In genomic region chr2:61470965-61471904, GRCh38 we compare ENCODE assay signal across 8 cellular contexts. TPM values are rescaled to one million over a fixed set of nuclear protein-coding genes. Genes with fewer than 3 reads are reported as not detected.
DNase-seq lines count a peak whose midpoint lies in the region; ATAC-seq, FAIRE-seq and TF ChIP-seq lines count a peak whose summit lies in the region.

Gene USP34, minus strand, starts transcription at chr2:61471087. Its CDS starts 395 bp downstream, at chr2:61470692.

- DNase-seq in NCI-H2227 treated with DMSO at 0.1 percent for 48 hours (lab: John Stamatoyannopoulos, UW) = peak; percentile 96
- DNase-seq in WTC11 (ENCODE audit: low spot score) = peak; percentile 90
- peak; percentile 83 for DNase-seq in bronchial epithelial cell (ENCODE audit: low read depth)
- peak; percentile 89 for DNase-seq in iPS-NIHi11 (ENCODE audit: low spot score)
- DNase-seq in small intestine = peak; percentile 96

- FAIRE-seq in bronchial epithelial cell (lab: Jason Lieb, UNC) (no peak), small intestine (lab: Jason Lieb, UNC) (no peak)

- H3K27me3 Mint-ChIP-seq in WTC11 (ENCODE audit: low read depth) = no peaks in the 10 kb centered on the region

- WGBS in small intestine, 3 donors = 0 to 1% (median 0%) methylated on average over 38 to 89 of the region's 91 CpGs

- H3K9me3 ChIP-seq in small intestine (ENCODE audit: control insufficient read depth, low read depth) = no peaks in the 10 kb centered on the region

- H3K36me3 Mint-ChIP-seq in WTC11 = peaks cover 20% of the 10 kb centered on the region

- H3K4me1 ChIP-seq in ACC112 (ENCODE audit: control insufficient read depth, insufficient read depth, low read length, unreplicated experiment) (peaks cover 12% of the 10 kb centered on the region), small intestine (ENCODE audit: control insufficient read depth in 2 of 2, insufficient read depth in 1 of 2, low read depth in 1 of 2, low read length in 1 of 2) (no peaks in the 10 kb centered on the region)

- H3K79me2 ChIP-seq in ACC112 (ENCODE audit: control insufficient read depth, insufficient read depth, low read length, unreplicated experiment) = peaks cover 54% of the 10 kb centered on the region

- peak within 1 kb of the TSS; percentile 93 for H3K27ac ChIP-seq in ACC112 (ENCODE audit: low read depth, low read length)
- peak within 1 kb of the TSS; percentile 95 to 98 for H3K27ac ChIP-seq in small intestine (ENCODE audit: low read depth in 1 of 2, low read length in 1 of 2)

- H3K27me3 ChIP-seq in ACC112 (ENCODE audit: insufficient read depth, low read length) = no peaks in the 10 kb centered on the region
- H3K27me3 ChIP-seq in bronchial epithelial cell (ENCODE audit: control insufficient read depth, insufficient read depth, low read length) = no peaks in the 10 kb centered on the region
- H3K27me3 ChIP-seq in small intestine (ENCODE audit: control insufficient read depth in 2 of 2, insufficient read depth in 2 of 2, low read length in 2 of 2) = no peaks in the 10 kb centered on the region

- H3K4me3 ChIP-seq in ACC112 (ENCODE audit: low read depth, low read length) = peak within 1 kb of the TSS; percentile 96
- peak within 1 kb of the TSS; percentile 96 for H3K4me3 ChIP-seq in bronchial epithelial cell (ENCODE audit: low read depth, low read length)
- peak within 1 kb of the TSS; percentile 84 to 95 for H3K4me3 ChIP-seq in small intestine (ENCODE audit: low read depth in 1 of 2, low read length in 2 of 2)

- H3K27ac Mint-ChIP-seq in WTC11 = peak within 1 kb of the TSS; percentile 98

- H3K4me1 Mint-ChIP-seq in WTC11 = peaks cover 26% of the 10 kb centered on the region

- H3K9me3 Mint-ChIP-seq in WTC11 = no peaks in the 10 kb centered on the region; the same call in 1 of the 2 replicates

- peaks cover 9% of the 10 kb centered on the region; the same call in 1 of the 2 replicates for H3K36me3 ChIP-seq in ACC112 (ENCODE audit: insufficient read depth, low read length)
- no peaks in the 10 kb centered on the region for H3K36me3 ChIP-seq in bronchial epithelial cell (ENCODE audit: control insufficient read depth, insufficient read depth, low read length)
- no peaks in the 10 kb centered on the region for H3K36me3 ChIP-seq in small intestine (ENCODE audit: control insufficient read depth in 2 of 2, insufficient read depth in 2 of 2, low read length in 2 of 2)

- CTCF ChIA-PET in WTC11 (lab: Charles Lee) = no interaction called here

- peak within 1 kb of the TSS; percentile 93 for H3K4me3 Mint-ChIP-seq in WTC11

- peak within 1 kb of the TSS; percentile 100 for H2AFZ ChIP-seq in ACC112 (ENCODE audit: low read length, unreplicated experiment)

- ATAC-seq in GM18873 (IDR thresholded peaks at IDR 0.05; ENCODE audit: low FRiP score, unreplicated experiment) (peak; percentile 52), HG03139 (IDR thresholded peaks at IDR 0.05; ENCODE audit: unreplicated experiment) (peak; percentile 71), WTC11 (peak; percentile 88)

- no peak for TF ChIP-seq CTCF in WTC11 (IDR thresholded peaks at IDR 0.05)
- peak; percentile 1 for TF ChIP-seq CTCF in bronchial epithelial cell (IDR thresholded peaks at IDR 0.05; ENCODE audit: insufficient read depth, low read length, severe bottlenecking)

- POLR2A ChIA-PET in WTC11 (lab: Charles Lee) = interaction anchor here (1.1 kb wide), 1 partner anchor 9 kb away, joined by 4 read pairs; no protein-coding TSS in a partner anchor

TF ChIP-seq in WTC11, 78 proteins besides CTCF, POLR2A, EP300 and RAD21 (continues in another document):
- TF ChIP-seq ZBTB43 (CRISPR knock-in tag; IDR thresholded peaks at IDR 0.05) (0 out of 2 replicates have a peak, but pooled peaks have one; percentile 29), PRRX2 (CRISPR knock-in tag; IDR thresholded peaks at IDR 0.05) (no peak), GABPB1 (CRISPR knock-in tag; IDR thresholded peaks at IDR 0.05) (peak; percentile 56; the same call in 1 of the 2 replicates), ETV6 (CRISPR knock-in tag; IDR thresholded peaks at IDR 0.05) (0 out of 2 replicates have a peak, but pooled peaks have one; percentile 16), FOXP4 (CRISPR knock-in tag; IDR thresholded peaks at IDR 0.05) (peak; percentile 55; the same call in 1 of the 2 replicates), AFF4 (CRISPR knock-in tag; IDR thresholded peaks at IDR 0.05; ENCODE audit: borderline replicate concordance) (0 out of 2 replicates have a peak, but pooled peaks have one; percentile 41), FOXP1 (CRISPR knock-in tag; IDR thresholded peaks at IDR 0.05; ENCODE audit: borderline replicate concordance) (no peak), HMGXB4 (CRISPR knock-in tag; IDR thresholded peaks at IDR 0.05) (peak; percentile 69), NFYB (CRISPR knock-in tag; conservative IDR thresholded peaks at IDR 0.05; ENCODE audit: low read depth) (no peak), CDX4 (CRISPR knock-in tag; IDR thresholded peaks at IDR 0.05; ENCODE audit: borderline replicate concordance) (no peak), SP1 (CRISPR knock-in tag; conservative IDR thresholded peaks at IDR 0.05) (peak; percentile 50)

RNA-seq across cellular contexts. Expression of gene USP34, which starts in this region (rescaled TPM):
- total RNA-seq in WTC11 (2021) (87.4 to 96.2 TPM (median 92.3 TPM) in 3 replicates), bronchial epithelial cell (81.8 and 83.2 TPM in 2 replicates)
- 10 to 100 TPM; 35.0 to 48.1 (median 40.5) TPM for polyA plus RNA-seq in small intestine

Comparison
In these comparisons a context has a peak if more than half of its experiments do, and no peak if none do; other contexts are left out.
1. Peak in every context shown above with its lines: DNase-seq, ATAC-seq, H3K4me3 ChIP-seq and H3K27ac ChIP-seq.